Comparison of ENCODE assay signal across 19 cellular contexts in the genomic region with DNA sequence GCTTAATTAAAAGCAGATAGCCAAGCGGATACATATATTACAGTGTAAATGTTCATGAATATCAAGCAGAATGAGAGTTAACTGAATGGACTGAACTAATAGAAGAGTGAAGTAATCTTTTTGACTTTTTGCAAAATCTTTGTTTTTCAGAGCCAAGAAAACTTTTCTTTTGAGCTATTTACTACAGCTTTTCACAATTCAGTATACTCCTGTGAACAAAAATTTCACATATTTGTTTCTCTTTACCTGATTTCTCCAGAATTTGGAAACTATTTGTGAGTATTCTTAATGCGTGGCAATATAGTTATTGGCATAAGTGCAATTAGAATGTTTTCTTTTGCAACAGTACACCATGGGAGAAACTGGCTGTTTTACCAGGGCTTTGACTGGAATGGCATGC. TPM values are rescaled to one million over a fixed set of nuclear protein-coding genes. Genes with fewer than 3 reads are reported as not detected.
DNase-seq lines count a peak whose midpoint lies in the region; ATAC-seq and TF ChIP-seq lines count a peak whose summit lies in the region.
"Had no signal": no experiment of that assay in that cellular context is flagged by ENCODE, and none has a peak within 500 bp of the region (broad histone marks: within the 10 kb centered on the region; RNA-seq: fewer than 3 reads in every experiment).

No MANE protein-coding gene starts in this region.

- no peak overlapping the region for H2BK120ac ChIP-seq in mesendoderm (ENCODE audit: low read depth, low read length)

- H3K4ac ChIP-seq in mesendoderm (ENCODE audit: low read depth, low read length) = no peak overlapping the region

- no peak overlapping the region for H4K8ac ChIP-seq in mesendoderm (ENCODE audit: low read depth, low read length)

- H3K23ac ChIP-seq in mesendoderm (ENCODE audit: low read length) = no peak overlapping the region

- peaks cover 11% of the 10 kb centered on the region for H3K9me3 Mint-ChIP-seq in HFFc6

- ATAC-seq in HG03135 (IDR thresholded peaks at IDR 0.05; ENCODE audit: unreplicated experiment) = no peak
- ATAC-seq in GM18519 (IDR thresholded peaks at IDR 0.05; ENCODE audit: low FRiP score, unreplicated experiment) = no peak
- ATAC-seq: HCT116, K562 had no signal

- H3K27ac ChIP-seq in mesendoderm (ENCODE audit: low read depth, low read length) = no peak overlapping the region
- H3K27ac ChIP-seq: BLaER1, GM23248 had no signal

- no peak overlapping the region for H3K27ac Mint-ChIP-seq in HFFc6
- H3K27ac Mint-ChIP-seq: CD14-positive monocyte; CD4-positive, alpha-beta memory T cell had no signal

- H3K18ac ChIP-seq in mesendoderm (ENCODE audit: low read length) = no peak overlapping the region

- H2BK5ac ChIP-seq in mesendoderm (ENCODE audit: low read length) = no peak overlapping the region

- TF ChIP-seq CTCF in HFFc6 (IDR thresholded peaks at IDR 0.05) = no peak

- no peaks in the 10 kb centered on the region for H3K79me1 ChIP-seq in mesendoderm (ENCODE audit: low read length)

- no peaks in the 10 kb centered on the region for H3K27me3 ChIP-seq in mesendoderm (ENCODE audit: insufficient read depth, low read length, poor library complexity)
- H3K27me3 ChIP-seq: BLaER1 had no signal

- H3K4me1 ChIP-seq in mesendoderm (ENCODE audit: control insufficient read depth, low read depth, low read length) = no peaks in the 10 kb centered on the region
- H3K4me1 ChIP-seq: BLaER1 had no signal

- no peak overlapping the region for H3K4me2 ChIP-seq in mesendoderm (ENCODE audit: low read length)
- H3K4me2 ChIP-seq: BLaER1 had no signal

- no peak overlapping the region for H3K9ac ChIP-seq in mesendoderm (ENCODE audit: low read length)
- H3K9ac ChIP-seq: BLaER1, GM23248 had no signal

- H3K36me3 Mint-ChIP-seq in HFFc6 (ENCODE audit: low read depth) = no peaks in the 10 kb centered on the region
- H3K36me3 Mint-ChIP-seq: CD14-positive monocyte had no signal

- H3K4me3 Mint-ChIP-seq in HFFc6 = no peak overlapping the region
- H3K4me3 Mint-ChIP-seq: CD14-positive monocyte; CD4-positive, alpha-beta memory T cell had no signal

- DNase-seq in Caki2 (ENCODE audit: low read depth) = peak; percentile 10
- peak; percentile 27 for DNase-seq in NAMALWA (ENCODE audit: low spot score)
- DNase-seq in OCI-M1 (lab: John Stamatoyannopoulos, UW) = peak; percentile 14
- peak; percentile 22 for DNase-seq in mesendoderm
- no peak for DNase-seq in HFFc6
- DNase-seq: 8988T; Calu3; CD4-positive, alpha-beta memory T cell; GM23248; H7; IMR-90 had no signal

- no peaks in the 10 kb centered on the region for H3K79me2 ChIP-seq in mesendoderm (ENCODE audit: control insufficient read depth, insufficient read depth, low read length)

- peaks cover 8% of the 10 kb centered on the region for H3K27me3 Mint-ChIP-seq in HFFc6 (ENCODE audit: insufficient read depth)

- no peak overlapping the region for H3K56ac ChIP-seq in mesendoderm (ENCODE audit: low read length)

- no peaks in the 10 kb centered on the region for H3K36me3 ChIP-seq in mesendoderm (ENCODE audit: control insufficient read depth, insufficient read depth, low read length)
- H3K36me3 ChIP-seq: BLaER1 had no signal

- H3K4me1 Mint-ChIP-seq in HFFc6 (ENCODE audit: low read depth) = no peaks in the 10 kb centered on the region; the same call in 1 of the 2 replicates
- H3K4me1 Mint-ChIP-seq: CD14-positive monocyte; CD4-positive, alpha-beta memory T cell had no signal

- no peak overlapping the region for H2AK5ac ChIP-seq in mesendoderm (ENCODE audit: low read length)

- H3K4me3 ChIP-seq in mesendoderm (ENCODE audit: low read length) = no peak overlapping the region
- H3K4me3 ChIP-seq: BLaER1, GM23248, K562 had no signal

- WGBS in mesendoderm (ENCODE audit: extremely low coverage, insufficient coverage, low lambda C conversion rate) = no CpG with 5 or more reads among the region's 2 CpGs

- H2BK15ac ChIP-seq in mesendoderm (replicated peaks; ENCODE audit: low read depth) = no peak overlapping the region

- in situ Hi-C loops in Caki2 (cut with HindIII; ENCODE audit: low pct_unique_long_range_greater_than_20kb, low sequenced_read_pairs) = no loop called here

- H4K5ac ChIP-seq in mesendoderm (ENCODE audit: low read length) = no peak overlapping the region

RNA-seq across cellular contexts. Expression of a gene that starts 9.1 kb away (rescaled TPM):
- not detected in 2 replicates for total RNA-seq in Caki2 (2014; rRNA removed; shearing (Covaris generic); ENCODE audit: low replicate concordance)
- polyA plus RNA-seq in mesendoderm (2013, experiment 1 of 2) = 0.03 TPM
- polyA plus RNA-seq in mesendoderm (2013, experiment 2 of 2) = not detected
- not detected for total RNA-seq in HFFc6 (2021; fragmentation: NEBNext Ultra II Directional; extraction: Animal tissue kit (Norgen Biotek cat#: 25700))
- total RNA-seq: A673; Calu3; CD4-positive, alpha-beta memory T cell; GM23248; H7; IMR-90; K562 had no signal
- polyA plus RNA-seq: AG04450; CD14-positive monocyte; CD4-positive, alpha-beta memory T cell; GM23248; IMR-90; K562 had no signal

RNA-seq across cellular contexts. Expression of a gene that starts 15.9 kb away (rescaled TPM):
- not detected in 2 replicates for total RNA-seq in Caki2 (2014; rRNA removed; shearing (Covaris generic); ENCODE audit: low replicate concordance)
- polyA plus RNA-seq in mesendoderm (2013, experiment 1 of 2) = not detected
- polyA plus RNA-seq in mesendoderm (2013, experiment 2 of 2) = not detected
- not detected for total RNA-seq in HFFc6 (2021; fragmentation: NEBNext Ultra II Directional; extraction: Animal tissue kit (Norgen Biotek cat#: 25700))
- total RNA-seq: A673; Calu3; CD4-positive, alpha-beta memory T cell; GM23248; H7; IMR-90; K562 had no signal
- polyA plus RNA-seq: AG04450; CD14-positive monocyte; CD4-positive, alpha-beta memory T cell; GM23248; IMR-90; K562 had no signal

RNA-seq across cellular contexts. Expression of a gene that starts 33.5 kb away (rescaled TPM):
- total RNA-seq in Caki2 (2014; rRNA removed; shearing (Covaris generic); ENCODE audit: low replicate concordance) = not detected in 2 replicates
- polyA plus RNA-seq in mesendoderm (2013, experiment 1 of 2) = not detected
- polyA plus RNA-seq in mesendoderm (2013, experiment 2 of 2) = not detected
- not detected for total RNA-seq in HFFc6 (2021; fragmentation: NEBNext Ultra II Directional; extraction: Animal tissue kit (Norgen Biotek cat#: 25700))
- total RNA-seq: A673; Calu3; CD4-positive, alpha-beta memory T cell; GM23248; H7; IMR-90; K562 had no signal
- polyA plus RNA-seq: AG04450; CD14-positive monocyte; CD4-positive, alpha-beta memory T cell; IMR-90; K562 had no signal
